In genomic region chr20:2770091-2770490, GRCh38 we compare ENCODE assay signal across 12 cellular contexts. TPM values are rescaled to one million over a fixed set of nuclear protein-coding genes. Genes with fewer than 3 reads are reported as not detected.
A peak's percentile ranks its signal among the peaks of the same experiment; 100 is the strongest.
DNase-seq lines count a peak whose midpoint lies in the region; FAIRE-seq and TF ChIP-seq lines count a peak whose summit lies in the region.
"Not testable (repeated sequence)": the region's sequence is repeated elsewhere in the genome, so short reads cannot be mapped to it uniquely, and the experiment has no call there.
"Had no signal": no experiment of that assay in that cellular context is flagged by ENCODE, and none has a peak within 500 bp of the region (broad histone marks: within the 10 kb centered on the region; RNA-seq: fewer than 3 reads in every experiment).

No MANE protein-coding gene starts in this region.

- not testable (repeated sequence) for H3K4me3 ChIP-seq in Karpas-422 (ENCODE audit: low read length); kidney (ENCODE audit: low read length in 2 of 2); trophoblast cell (ENCODE audit: low read depth, low read length)

- H2BK5ac ChIP-seq in trophoblast cell (ENCODE audit: low read depth, low read length, poor library complexity) = not testable (repeated sequence)

- not testable (repeated sequence) for H4K20me1 ChIP-seq in Karpas-422 (ENCODE audit: insufficient read depth, low read depth, low read length)

- not testable (repeated sequence) for H4K8ac ChIP-seq in trophoblast cell (ENCODE audit: low read depth, low read length)

- H2BK120ac ChIP-seq in trophoblast cell (ENCODE audit: insufficient read depth, low read length, poor library complexity) = peak overlapping the region; percentile 63

- H3K9me3 ChIP-seq in Karpas-422 (ENCODE audit: low read length); kidney (ENCODE audit: control insufficient read depth in 1 of 2, low read length in 2 of 2); trophoblast cell (ENCODE audit: insufficient read depth, low read depth, low read length): not testable (repeated sequence)

- peak overlapping the region; percentile 31 for H3K27ac Mint-ChIP-seq in MCF 10A (ENCODE audit: low read depth, unreplicated experiment)
- H3K27ac Mint-ChIP-seq in type B pancreatic cell = not testable (repeated sequence)

- not testable (repeated sequence) for BruUV-seq in MCF 10A (replicated peaks; lab: Mats Ljungman, UMichigan)

- H3K4me3 Mint-ChIP-seq in MCF 10A (ENCODE audit: unreplicated experiment); type B pancreatic cell: not testable (repeated sequence)

- H4K12ac ChIP-seq in trophoblast cell (ENCODE audit: low read depth, low read length) = not testable (repeated sequence)

- H3K36me3 ChIP-seq in Karpas-422 (ENCODE audit: insufficient read depth, low read length); kidney (ENCODE audit: control insufficient read depth in 1 of 2, insufficient read depth in 2 of 2, low read length in 2 of 2); trophoblast cell (ENCODE audit: control insufficient read depth in 1 of 2, insufficient read depth in 2 of 2, low read length in 2 of 2): not testable (repeated sequence)

- not testable (repeated sequence) for H3K4me1 ChIP-seq in Karpas-422 (ENCODE audit: low read length); kidney (ENCODE audit: control insufficient read depth in 1 of 2, insufficient read depth in 1 of 2, low read depth in 1 of 2, low read length in 2 of 2); trophoblast cell (ENCODE audit: control insufficient read depth in 1 of 2, insufficient read depth in 2 of 2, low read length in 2 of 2)

- not testable (repeated sequence) for H3K4me2 ChIP-seq in Karpas-422 (ENCODE audit: low read depth, low read length, poor library complexity, severe bottlenecking); trophoblast cell (ENCODE audit: low read length)

- CTCF ChIA-PET in MCF 10A (lab: Yijun Ruan, JAX) = interaction anchor here (0.6 kb wide), 1 partner anchor 78 kb away, joined by 3 read pairs; no protein-coding TSS in a partner anchor

- not testable (repeated sequence) for H3K18ac ChIP-seq in trophoblast cell (ENCODE audit: low read length)

- H3K27me3 Mint-ChIP-seq in MCF 10A (ENCODE audit: insufficient read depth, unreplicated experiment) (peaks cover 26% of the 10 kb centered on the region), type B pancreatic cell (peaks cover 36% of the 10 kb centered on the region)

- not testable (repeated sequence) for FAIRE-seq in kidney (lab: Jason Lieb, UNC)

- H3K36me3 Mint-ChIP-seq in MCF 10A (ENCODE audit: insufficient read depth, unreplicated experiment); type B pancreatic cell: not testable (repeated sequence)

- peak overlapping the region; percentile 35 for H3K14ac ChIP-seq in trophoblast cell (ENCODE audit: low read length)

- DNase-seq in Karpas-422 (peak; percentile 6), kidney (peak; percentile 48), type B pancreatic cell (ENCODE audit: extremely low spot score, unreplicated experiment) (peak; percentile 40)
- DNase-seq in activated CD4-positive, CD25-positive, alpha-beta regulatory T cell treated with anti-CD3 and anti-CD28 coated beads, Interleukin-2, amount 50 U/mL, for 72 hours = peak; percentile 4
- not testable (repeated sequence) for DNase-seq in MCF 10A (ENCODE audit: unreplicated experiment); trophoblast cell

- not testable (repeated sequence) for H3K27ac ChIP-seq in Karpas-422 (ENCODE audit: low read length); kidney (ENCODE audit: low read depth in 2 of 2, low read length in 2 of 2); trophoblast cell (ENCODE audit: low read depth, low read length)

- not testable (repeated sequence) for H3K27me3 ChIP-seq in Karpas-422 (ENCODE audit: low read length); trophoblast cell (ENCODE audit: insufficient read depth, low read length)

- not testable (repeated sequence) for TF ChIP-seq CTCF in MCF 10A (IDR thresholded peaks at IDR 0.05; ENCODE audit: unreplicated experiment); kidney (IDR thresholded peaks at IDR 0.05; ENCODE audit: borderline replicate concordance, extremely low read depth, insufficient read depth); type B pancreatic cell (conservative IDR thresholded peaks at IDR 0.05)

- H3K79me1 ChIP-seq in trophoblast cell (ENCODE audit: low read length) = not testable (repeated sequence)

- POLR2A ChIA-PET in MCF 10A (lab: Yijun Ruan, JAX) = not testable (repeated sequence)

- H2AFZ ChIP-seq in Karpas-422 (ENCODE audit: low read length); trophoblast cell (ENCODE audit: insufficient read depth, low read length, poor library complexity): not testable (repeated sequence)

- not testable (repeated sequence) for H3K23ac ChIP-seq in trophoblast cell (ENCODE audit: low read length)

- H3K9ac ChIP-seq in Karpas-422 (ENCODE audit: low read length); kidney (ENCODE audit: low read length in 2 of 2); trophoblast cell (ENCODE audit: low read length): not testable (repeated sequence)

- H3K4ac ChIP-seq in trophoblast cell (ENCODE audit: low read depth, low read length) = not testable (repeated sequence)

- H2BK12ac ChIP-seq in trophoblast cell (ENCODE audit: low read length) = not testable (repeated sequence)

- H4K91ac ChIP-seq in trophoblast cell (ENCODE audit: low read depth, low read length) = not testable (repeated sequence)

- intact Hi-C loops in MCF 10A (cut with micrococcal nuclease); kidney (cut with DNase I): not testable (repeated sequence)

- H3K4me1 Mint-ChIP-seq in MCF 10A (ENCODE audit: insufficient read depth, unreplicated experiment) = peaks cover 15% of the 10 kb centered on the region
- H3K4me1 Mint-ChIP-seq in type B pancreatic cell (ENCODE audit: unreplicated experiment) = not testable (repeated sequence)

- H2AK5ac ChIP-seq in trophoblast cell (ENCODE audit: low read length) = not testable (repeated sequence)

- H3K79me2 ChIP-seq in Karpas-422 (ENCODE audit: low read length); trophoblast cell (ENCODE audit: control insufficient read depth, insufficient read depth, low read length, poor library complexity): not testable (repeated sequence)

- WGBS in trophoblast cell (ENCODE audit: extremely low coverage, insufficient coverage, insufficient read length) = no CpG with 5 or more reads among the region's 12 CpGs

- H3K9me2 ChIP-seq in Karpas-422 (replicated peaks; ENCODE audit: insufficient read depth, low read length) = not testable (repeated sequence)

- not testable (repeated sequence) for H3K9me3 Mint-ChIP-seq in MCF 10A (ENCODE audit: unreplicated experiment); type B pancreatic cell

RNA-seq across cellular contexts. Expression of gene CPXM1, which starts 30.3 kb away (rescaled TPM):
- not detected in 2 replicates for total RNA-seq in Karpas-422 (2014; rRNA removed; shearing (Covaris generic); ENCODE audit: low replicate concordance)
- not detected in 2 replicates for total RNA-seq in MCF 10A (2022)
- 5.2 TPM for total RNA-seq in kidney
- 7.1 TPM for polyA plus RNA-seq in kidney (ENCODE audit: insufficient read depth, low read depth, low replicate concordance)
- polyA plus RNA-seq in trophoblast cell (2013) = 21.0 and 21.4 TPM in 2 replicates
- 6.6 and 106 TPM in 2 replicates for total RNA-seq in type B pancreatic cell (ENCODE audit: low replicate concordance)
- total RNA-seq: A172, Caco-2 had no signal

RNA-seq across cellular contexts. Expression of gene C20orf141, which starts 44.7 kb away (rescaled TPM):
- not detected in 2 replicates for total RNA-seq in Karpas-422 (2014; rRNA removed; shearing (Covaris generic); ENCODE audit: low replicate concordance)
- not detected in 2 replicates for total RNA-seq in MCF 10A (2022)
- total RNA-seq in kidney = not detected
- polyA plus RNA-seq in kidney (ENCODE audit: insufficient read depth, low read depth, low replicate concordance) = not detected
- 0.19 and 0.31 TPM in 2 replicates for polyA plus RNA-seq in trophoblast cell (2013)
- not detected in 2 replicates for total RNA-seq in type B pancreatic cell (ENCODE audit: low replicate concordance)
- total RNA-seq: A172; A673; Caco-2; CD4-positive, CD25-positive, alpha-beta regulatory T cell; CD8-positive, alpha-beta T cell had no signal
- polyA plus RNA-seq: CD4-positive, CD25-positive, alpha-beta regulatory T cell had no signal

RNA-seq across cellular contexts. Expression of gene TMEM239, which starts 46.1 kb away (rescaled TPM):
- total RNA-seq in Karpas-422 (2014; rRNA removed; shearing (Covaris generic); ENCODE audit: low replicate concordance) = not detected in 2 replicates
- not detected in 2 replicates for total RNA-seq in MCF 10A (2022)
- not detected for total RNA-seq in kidney
- not detected for polyA plus RNA-seq in kidney (ENCODE audit: insufficient read depth, low read depth, low replicate concordance)
- polyA plus RNA-seq in trophoblast cell (2013) = 0.01 TPM in 1 of 2 replicates, not detected in the other
- not detected in 2 replicates for total RNA-seq in type B pancreatic cell (ENCODE audit: low replicate concordance)
- total RNA-seq: A172; A673; Caco-2; CD4-positive, CD25-positive, alpha-beta regulatory T cell; CD8-positive, alpha-beta T cell had no signal
- polyA plus RNA-seq: BJ; CD4-positive, CD25-positive, alpha-beta regulatory T cell had no signal
